In the genomic region with DNA sequence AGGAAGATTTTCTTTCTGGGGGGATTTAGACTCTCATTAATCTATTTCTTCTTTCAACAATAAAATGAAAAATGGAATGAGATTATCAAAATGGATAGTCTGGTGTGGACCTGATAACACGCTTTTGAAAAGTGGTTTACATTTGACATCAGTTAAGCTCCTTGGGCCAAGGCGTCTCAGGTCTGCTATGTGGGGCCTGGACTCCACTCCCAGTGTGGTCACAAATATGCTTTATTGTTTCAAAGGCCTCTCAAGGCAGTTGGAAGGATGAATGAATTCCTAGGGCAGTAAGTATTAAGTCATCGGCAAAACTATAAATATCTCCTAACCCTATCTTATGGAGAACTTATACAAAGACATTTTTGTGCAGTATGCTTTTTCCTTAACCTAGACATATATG, we compare ENCODE assay signal across 34 cellular contexts.
"Had no signal": no experiment of that assay in that cellular context is flagged by ENCODE, and none has a peak within 500 bp of the region (broad histone marks: within the 10 kb centered on the region; RNA-seq: fewer than 3 reads in every experiment).

No MANE protein-coding gene starts in this region.

- H3K27ac ChIP-seq: adrenal gland, ascending aorta, body of pancreas, esophagus muscularis mucosa, gastroesophageal sphincter had no signal

- H3K4me1 Mint-ChIP-seq: activated CD4-positive, alpha-beta T cell treated with anti-CD3 and anti-CD28 coated beads for 36 hours; activated CD4-positive, alpha-beta T cell treated with anti-CD3 and anti-CD28 coated beads, Interleukin-2, amount 10 ng/mL, durations not matched to agents 24 days and 14 days; activated CD8-positive, alpha-beta memory T cell treated with anti-CD3 and anti-CD28 coated beads, Interleukin-2, amount 10 ng/mL, durations not matched to agents 7 days and 5 days; activated naive CD4-positive, alpha-beta T cell treated with anti-CD3 and anti-CD28 coated beads, Interleukin-2, amount 50 U/mL, for 24 hours; activated naive CD8-positive, alpha-beta T cell treated with anti-CD3 and anti-CD28 coated beads for 36 hours; activated naive CD8-positive, alpha-beta T cell treated with anti-CD3 and anti-CD28 coated beads, Interleukin-2, amount 50 U/mL, for 24 hours; T-cell had no signal

- H3K27ac Mint-ChIP-seq: activated CD4-positive, alpha-beta memory T cell treated with anti-CD3 and anti-CD28 coated beads for 36 hours; activated CD4-positive, alpha-beta T cell treated with anti-CD3 and anti-CD28 coated beads for 36 hours; activated CD4-positive, alpha-beta T cell treated with anti-CD3 and anti-CD28 coated beads, Interleukin-2, amount 10 ng/mL, durations not matched to agents 24 days and 14 days; activated CD8-positive, alpha-beta memory T cell treated with anti-CD3 and anti-CD28 coated beads, Interleukin-2, amount 10 ng/mL, durations not matched to agents 7 days and 5 days; activated CD8-positive, alpha-beta T cell treated with anti-CD3 and anti-CD28 coated beads, Interleukin-2, amount 10 ng/mL, durations not matched to agents 7 days and 5 days; activated naive CD4-positive, alpha-beta T cell treated with anti-CD3 and anti-CD28 coated beads for 36 hours; activated naive CD4-positive, alpha-beta T cell treated with anti-CD3 and anti-CD28 coated beads, Interleukin-2, amount 50 U/mL, for 24 hours; activated naive CD8-positive, alpha-beta T cell treated with anti-CD3 and anti-CD28 coated beads for 36 hours; activated naive CD8-positive, alpha-beta T cell treated with anti-CD3 and anti-CD28 coated beads, Interleukin-2, amount 50 U/mL, for 24 hours; activated T-helper 1 cell treated with anti-CD3 and anti-CD28 coated beads, Interleukin-12 subunit alpha, Interleukin-12 subunit beta, Interleukin-2, Interleukin-4 antibody, amounts not matched to agents 30 ng/mL and 10 ng/mL and 1 ng/mL, durations not matched to agents 14 hours and 24 hours and 36 hours; activated T-helper 2 cell treated with anti-CD3 and anti-CD28 coated beads, Interferon-gamma antibody, Interleukin-2, Interleukin-4, amounts not matched to agents 10 μg/mL and 5 μg/mL and 100 μg/mL, durations not matched to agents 14 hours and 24 hours and 36 hours; effector memory CD8-positive, alpha-beta T cell; T-cell; T-helper 1 cell treated with Interleukin-12 subunit alpha and Interleukin-12 subunit beta and Interleukin-4 antibody, amounts not matched to agents 30 μg/mL and 1 μg/mL, for 36 hours had no signal

- H3K9me3 Mint-ChIP-seq: activated CD4-positive, alpha-beta memory T cell treated with anti-CD3 and anti-CD28 coated beads for 36 hours; activated CD4-positive, alpha-beta T cell treated with anti-CD3 and anti-CD28 coated beads, Interleukin-2, amount 10 ng/mL, durations not matched to agents 24 days and 14 days; activated naive CD4-positive, alpha-beta T cell treated with anti-CD3 and anti-CD28 coated beads for 36 hours; activated naive CD4-positive, alpha-beta T cell treated with anti-CD3 and anti-CD28 coated beads, Interleukin-2, amount 50 U/mL, for 24 hours; activated naive CD8-positive, alpha-beta T cell treated with anti-CD3 and anti-CD28 coated beads for 36 hours; activated naive CD8-positive, alpha-beta T cell treated with anti-CD3 and anti-CD28 coated beads, Interleukin-2, amount 50 U/mL, for 24 hours; activated T-helper 1 cell treated with anti-CD3 and anti-CD28 coated beads, Interleukin-12 subunit alpha, Interleukin-12 subunit beta, Interleukin-2, Interleukin-4 antibody, amounts not matched to agents 30 ng/mL and 10 ng/mL and 1 ng/mL, durations not matched to agents 14 hours and 24 hours and 36 hours; activated T-helper 2 cell treated with anti-CD3 and anti-CD28 coated beads, Interferon-gamma antibody, Interleukin-2, Interleukin-4, amounts not matched to agents 10 μg/mL and 5 μg/mL and 100 μg/mL, durations not matched to agents 14 hours and 24 hours and 36 hours; T-helper 1 cell treated with Interleukin-12 subunit alpha and Interleukin-12 subunit beta and Interleukin-4 antibody, amounts not matched to agents 30 μg/mL and 1 μg/mL, for 36 hours had no signal

- ATAC-seq: activated CD4-positive, alpha-beta T cell treated with anti-CD3 and anti-CD28 coated beads for 36 hours; activated CD8-positive, alpha-beta memory T cell treated with anti-CD3 and anti-CD28 coated beads, Interleukin-2, amount 10 ng/mL, durations not matched to agents 7 days and 5 days; activated CD8-positive, alpha-beta T cell treated with anti-CD3 and anti-CD28 coated beads, Interleukin-2, amount 10 ng/mL, durations not matched to agents 7 days and 5 days; activated naive CD8-positive, alpha-beta T cell treated with anti-CD3 and anti-CD28 coated beads, Interleukin-2, amount 50 U/mL, for 24 hours; body of pancreas; effector memory CD8-positive, alpha-beta T cell; gastroesophageal sphincter; T-cell had no signal

- FAIRE-seq: colon had no signal

- H3K9me3 ChIP-seq: adrenal gland, ascending aorta, body of pancreas, esophagus muscularis mucosa, gastroesophageal sphincter had no signal

- DNase-seq: activated CD4-positive, alpha-beta memory T cell treated with anti-CD3 and anti-CD28 coated beads for 36 hours; activated CD4-positive, alpha-beta T cell treated with anti-CD3 and anti-CD28 coated beads for 36 hours; activated CD4-positive, alpha-beta T cell treated with anti-CD3 and anti-CD28 coated beads, Interleukin-2, amount 10 ng/mL, durations not matched to agents 24 days and 14 days; activated CD4-positive, CD25-positive, alpha-beta regulatory T cell; activated CD4-positive, CD25-positive, alpha-beta regulatory T cell treated with anti-CD3 and anti-CD28 coated beads, Interleukin-2, amount 50 U/mL, for 72 hours; activated CD8-positive, alpha-beta memory T cell treated with anti-CD3 and anti-CD28 coated beads, Interleukin-2, amount 10 ng/mL, durations not matched to agents 7 days and 5 days; activated CD8-positive, alpha-beta memory T cell treated with anti-CD3 and anti-CD28 coated beads, Interleukin-2, amount 50 U/mL, for 4 hours; activated CD8-positive, alpha-beta T cell treated with anti-CD3 and anti-CD28 coated beads, Interleukin-2, amount 10 ng/mL, durations not matched to agents 7 days and 5 days; activated effector memory CD4-positive, alpha-beta T cell treated with anti-CD3 and anti-CD28 coated beads, Interleukin-2, amount 50 U/mL, for 16 hours; activated naive CD4-positive, alpha-beta T cell treated with anti-CD3 and anti-CD28 coated beads for 36 hours; activated naive CD8-positive, alpha-beta T cell treated with anti-CD3 and anti-CD28 coated beads for 36 hours; activated naive CD8-positive, alpha-beta T cell treated with anti-CD3 and anti-CD28 coated beads, Interleukin-2, amount 50 U/mL, for 24 hours; activated T-cell treated with anti-CD3 and anti-CD28 coated beads, Interleukin-2, amount 50 U/mL, for 1 hour; activated T-cell treated with anti-CD3 and anti-CD28 coated beads, Interleukin-2, amount 50 U/mL, for 48 hours; adrenal gland; body of pancreas; caudate nucleus; cortex of kidney; dermis blood vessel endothelial cell; effector CD4-positive, alpha-beta T cell; effector memory CD8-positive, alpha-beta T cell; erythroblast; foreskin melanocyte; SW 1271; T-cell; T1000 had no signal

- H3K36me3 Mint-ChIP-seq: activated CD4-positive, alpha-beta memory T cell treated with anti-CD3 and anti-CD28 coated beads for 36 hours; activated CD8-positive, alpha-beta memory T cell treated with anti-CD3 and anti-CD28 coated beads, Interleukin-2, amount 10 ng/mL, durations not matched to agents 7 days and 5 days; activated naive CD4-positive, alpha-beta T cell treated with anti-CD3 and anti-CD28 coated beads, Interleukin-2, amount 50 U/mL, for 24 hours; activated naive CD8-positive, alpha-beta T cell treated with anti-CD3 and anti-CD28 coated beads for 36 hours; T-cell had no signal

- H3K27me3 Mint-ChIP-seq: activated CD4-positive, alpha-beta T cell treated with anti-CD3 and anti-CD28 coated beads, Interleukin-2, amount 10 ng/mL, durations not matched to agents 24 days and 14 days; activated CD8-positive, alpha-beta memory T cell treated with anti-CD3 and anti-CD28 coated beads, Interleukin-2, amount 10 ng/mL, durations not matched to agents 7 days and 5 days had no signal

- H3K4me1 ChIP-seq: ascending aorta, body of pancreas had no signal

- H3K4me3 ChIP-seq: adrenal gland, ascending aorta, body of pancreas, esophagus muscularis mucosa, gastroesophageal sphincter had no signal

- H3K27me3 ChIP-seq: adrenal gland, ascending aorta, body of pancreas, esophagus muscularis mucosa, gastroesophageal sphincter had no signal

- H3K36me3 ChIP-seq: adrenal gland, ascending aorta, esophagus muscularis mucosa, gastroesophageal sphincter had no signal

- H3K4me3 Mint-ChIP-seq: activated CD4-positive, alpha-beta memory T cell treated with anti-CD3 and anti-CD28 coated beads for 36 hours; activated CD4-positive, alpha-beta T cell treated with anti-CD3 and anti-CD28 coated beads for 36 hours; activated CD4-positive, alpha-beta T cell treated with anti-CD3 and anti-CD28 coated beads, Interleukin-2, amount 10 ng/mL, durations not matched to agents 24 days and 14 days; activated CD8-positive, alpha-beta memory T cell treated with anti-CD3 and anti-CD28 coated beads, Interleukin-2, amount 10 ng/mL, durations not matched to agents 7 days and 5 days; activated CD8-positive, alpha-beta T cell treated with anti-CD3 and anti-CD28 coated beads, Interleukin-2, amount 10 ng/mL, durations not matched to agents 7 days and 5 days; activated naive CD4-positive, alpha-beta T cell treated with anti-CD3 and anti-CD28 coated beads for 36 hours; activated naive CD4-positive, alpha-beta T cell treated with anti-CD3 and anti-CD28 coated beads, Interleukin-2, amount 50 U/mL, for 24 hours; activated naive CD8-positive, alpha-beta T cell treated with anti-CD3 and anti-CD28 coated beads for 36 hours; activated naive CD8-positive, alpha-beta T cell treated with anti-CD3 and anti-CD28 coated beads, Interleukin-2, amount 50 U/mL, for 24 hours; activated T-helper 1 cell treated with anti-CD3 and anti-CD28 coated beads, Interleukin-12 subunit alpha, Interleukin-12 subunit beta, Interleukin-2, Interleukin-4 antibody, amounts not matched to agents 30 ng/mL and 10 ng/mL and 1 ng/mL, durations not matched to agents 14 hours and 24 hours and 36 hours; effector memory CD8-positive, alpha-beta T cell; T-cell; T-helper 1 cell treated with Interleukin-12 subunit alpha and Interleukin-12 subunit beta and Interleukin-4 antibody, amounts not matched to agents 30 μg/mL and 1 μg/mL, for 36 hours had no signal
